In the genomic region with DNA sequence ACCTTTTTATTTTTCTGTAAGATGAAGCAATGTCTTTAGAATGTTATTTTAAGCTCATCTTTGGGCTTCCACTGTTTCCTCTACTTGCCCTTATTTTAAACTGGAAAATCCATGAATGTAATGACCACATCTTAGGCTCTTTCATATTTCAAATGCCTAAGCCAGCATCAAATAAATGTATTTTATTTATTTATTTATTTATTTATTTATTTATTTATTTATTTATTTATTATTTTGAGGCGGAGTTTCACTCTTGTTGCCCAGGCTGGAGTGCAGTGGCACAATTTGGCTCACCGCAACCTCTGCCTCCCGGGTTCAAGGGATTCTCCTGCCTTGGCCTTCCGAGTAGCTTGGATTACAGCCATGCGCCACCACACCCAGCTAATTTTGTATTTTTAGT, we compare ENCODE assay signal across 1 cellular context.
A peak's percentile ranks its signal among the peaks of the same experiment; 100 is the strongest.
TF ChIP-seq lines count a peak whose summit lies in the region.

No MANE protein-coding gene starts in this region.

TF ChIP-seq in HEK293, 187 proteins besides CTCF, POLR2A, EP300 and RAD21 (continued from another document):
- TF ChIP-seq ZNF518A (tag by site-specific recombination; conservative IDR thresholded peaks at IDR 0.05; ENCODE audit: low read depth) (peak; percentile 72; the same call in 1 of the 2 replicates), ZNF701 (tag by site-specific recombination; IDR thresholded peaks at IDR 0.05) (no peak), ZBTB8A (tag by site-specific recombination; IDR thresholded peaks at IDR 0.05) (peak; percentile 44; the same call in 1 of the 2 replicates), ZNF555 (tag by site-specific recombination; conservative IDR thresholded peaks at IDR 0.05) (peak; percentile 40), ZIC2 (tag by site-specific recombination; IDR thresholded peaks at IDR 0.05) (no peak), ZNF341 (tag by site-specific recombination; IDR thresholded peaks at IDR 0.05; ENCODE audit: low read depth) (no peak)
- TF ChIP-seq, protein P1, sequence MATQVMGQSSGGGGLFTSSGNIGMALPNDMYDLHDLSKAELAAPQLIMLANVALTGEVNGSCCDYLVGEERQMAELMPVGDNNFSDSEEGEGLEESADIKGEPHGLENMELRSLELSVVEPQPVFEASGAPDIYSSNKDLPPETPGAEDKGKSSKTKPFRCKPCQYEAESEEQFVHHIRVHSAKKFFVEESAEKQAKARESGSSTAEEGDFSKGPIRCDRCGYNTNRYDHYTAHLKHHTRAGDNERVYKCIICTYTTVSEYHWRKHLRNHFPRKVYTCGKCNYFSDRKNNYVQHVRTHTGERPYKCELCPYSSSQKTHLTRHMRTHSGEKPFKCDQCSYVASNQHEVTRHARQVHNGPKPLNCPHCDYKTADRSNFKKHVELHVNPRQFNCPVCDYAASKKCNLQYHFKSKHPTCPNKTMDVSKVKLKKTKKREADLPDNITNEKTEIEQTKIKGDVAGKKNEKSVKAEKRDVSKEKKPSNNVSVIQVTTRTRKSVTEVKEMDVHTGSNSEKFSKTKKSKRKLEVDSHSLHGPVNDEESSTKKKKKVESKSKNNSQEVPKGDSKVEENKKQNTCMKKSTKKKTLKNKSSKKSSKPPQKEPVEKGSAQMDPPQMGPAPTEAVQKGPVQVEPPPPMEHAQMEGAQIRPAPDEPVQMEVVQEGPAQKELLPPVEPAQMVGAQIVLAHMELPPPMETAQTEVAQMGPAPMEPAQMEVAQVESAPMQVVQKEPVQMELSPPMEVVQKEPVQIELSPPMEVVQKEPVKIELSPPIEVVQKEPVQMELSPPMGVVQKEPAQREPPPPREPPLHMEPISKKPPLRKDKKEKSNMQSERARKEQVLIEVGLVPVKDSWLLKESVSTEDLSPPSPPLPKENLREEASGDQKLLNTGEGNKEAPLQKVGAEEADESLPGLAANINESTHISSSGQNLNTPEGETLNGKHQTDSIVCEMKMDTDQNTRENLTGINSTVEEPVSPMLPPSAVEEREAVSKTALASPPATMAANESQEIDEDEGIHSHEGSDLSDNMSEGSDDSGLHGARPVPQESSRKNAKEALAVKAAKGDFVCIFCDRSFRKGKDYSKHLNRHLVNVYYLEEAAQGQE (tag by site-specific recombination; IDR thresholded peaks at IDR 0.05), result peak; percentile 53
TF ChIP-seq in HEK293: peak in this region for 10.
